In the genomic region with DNA sequence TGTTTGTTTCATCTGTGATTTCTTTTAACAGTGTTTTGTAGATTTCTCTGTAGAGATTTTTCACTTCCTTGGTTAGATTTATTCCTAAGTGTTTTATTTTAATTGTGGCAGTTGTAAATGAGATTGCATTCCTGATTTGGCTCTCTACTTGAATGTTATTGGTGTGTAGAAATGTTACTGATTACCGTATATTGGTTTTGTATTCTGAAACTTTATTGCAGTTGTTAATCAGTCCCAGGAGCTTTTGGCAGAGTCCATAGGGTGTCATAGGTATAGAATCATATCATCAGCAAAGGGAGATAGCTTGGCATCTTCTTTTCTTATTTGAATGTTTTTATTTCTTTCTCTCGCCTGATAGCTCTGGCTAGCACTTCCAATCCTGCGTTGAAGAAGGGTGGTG, we compare ENCODE assay signal across 34 cellular contexts.
"Had no signal": no experiment of that assay in that cellular context is flagged by ENCODE, and none has a peak within 500 bp of the region (broad histone marks: within the 10 kb centered on the region; RNA-seq: fewer than 3 reads in every experiment).

No MANE protein-coding gene starts in this region.

- DNase-seq: activated effector memory CD4-positive, alpha-beta T cell treated with anti-CD3 and anti-CD28 coated beads, Interleukin-2, amount 50 U/mL, for 16 hours; activated effector memory CD4-positive, alpha-beta T cell treated with Interleukin-2 at 50 U/mL for 16 hours; activated gamma-delta T cell; activated gamma-delta T cell treated with Interleukin-2 at 50 U/mL for 16 hours; activated naive CD4-positive, alpha-beta T cell; activated naive CD4-positive, alpha-beta T cell treated with anti-CD3 and anti-CD28 coated beads for 36 hours; activated naive CD4-positive, alpha-beta T cell treated with anti-CD3 and anti-CD28 coated beads, Interleukin-2, amount 10 ng/mL, durations not matched to agents 7 days and 5 days; activated naive CD4-positive, alpha-beta T cell treated with anti-CD3 and anti-CD28 coated beads, Interleukin-2, amount 50 U/mL, for 16 hours; activated naive CD4-positive, alpha-beta T cell treated with Interleukin-2 at 50 U/mL for 16 hours; activated naive CD8-positive, alpha-beta T cell treated with anti-CD3 and anti-CD28 coated beads for 36 hours; activated naive CD8-positive, alpha-beta T cell treated with anti-CD3 and anti-CD28 coated beads, Interleukin-2, amount 10 ng/mL, durations not matched to agents 7 days and 5 days; activated naive CD8-positive, alpha-beta T cell treated with anti-CD3 and anti-CD28 coated beads, Interleukin-2, amount 50 U/mL, for 24 hours; activated T-cell treated with anti-CD3 and anti-CD28 coated beads, Interleukin-2, amount 50 U/mL, for 1 hour; activated T-cell treated with anti-CD3 and anti-CD28 coated beads, Interleukin-2, amount 50 U/mL, for 24 hours; activated T-cell treated with anti-CD3 and anti-CD28 coated beads, Interleukin-2, amount 50 U/mL, for 4 hours; activated T-cell treated with anti-CD3 and anti-CD28 coated beads, Interleukin-2, amount 50 U/mL, for 48 hours; activated T-cell treated with anti-CD3 and anti-CD28 coated beads, Interleukin-2, amount 50 U/mL, for 72 hours; adrenal gland; amniotic stem cell; amygdala; anterior cingulate cortex; aorta; body of pancreas; brain microvascular endothelial cell; caudate nucleus; central memory CD4-positive, alpha-beta T cell; cerebellar nuclear complex had no signal

- H3K9me3 ChIP-seq: adrenal gland, ascending aorta, body of pancreas had no signal

- FAIRE-seq: astrocyte, bronchial epithelial cell had no signal

- ATAC-seq: activated naive CD4-positive, alpha-beta T cell treated with anti-CD3 and anti-CD28 coated beads, Interleukin-2, amount 50 U/mL, for 72 hours; activated naive CD8-positive, alpha-beta T cell treated with anti-CD3 and anti-CD28 coated beads, Interleukin-2, amount 50 U/mL, for 24 hours; activated T-cell treated with anti-CD3 and anti-CD28 coated beads, Interleukin-2, amount 50 U/mL, for 4 hours; activated T-cell treated with anti-CD3 and anti-CD28 coated beads, Interleukin-2, amount 50 U/mL, for 72 hours; activated T-helper 17 cell treated with anti-CD3 and anti-CD28 coated beads, Interleukin-2, amount 50 U/mL, for 72 hours; body of pancreas had no signal

- H3K27ac ChIP-seq: adrenal gland, ascending aorta, body of pancreas, brain microvascular endothelial cell, breast epithelium, cardiac muscle cell had no signal

- H3K4me1 ChIP-seq: adrenal gland, ascending aorta, body of pancreas, breast epithelium had no signal

- H3K36me3 ChIP-seq: adrenal gland, ascending aorta, brain microvascular endothelial cell, breast epithelium, cardiac muscle cell had no signal

- H3K27me3 ChIP-seq: adrenal gland, ascending aorta, body of pancreas, brain microvascular endothelial cell, breast epithelium, cardiac muscle cell had no signal

- H3K4me3 ChIP-seq: adrenal gland, ascending aorta, body of pancreas, breast epithelium, cardiac muscle cell had no signal
